Comparison of ENCODE assay signal across 8 cellular contexts in genomic region chr7:30771859-30772429, GRCh38. TPM values are rescaled to one million over a fixed set of nuclear protein-coding genes. Genes with fewer than 3 reads are reported as not detected.
DNase-seq lines count a peak whose midpoint lies in the region; FAIRE-seq and TF ChIP-seq lines count a peak whose summit lies in the region.

No MANE protein-coding gene starts in this region.

- intact Hi-C loops in testis (cut with DNase I; ENCODE audit: low total_unique reads) = no loop called here

- 1 to 2% methylated on average over 17 to 18 of the region's 18 CpGs for WGBS in testis, 2 donors

- CTCF ChIA-PET in AG04449 (lab: Yijun Ruan, JAX) = interaction anchor here (0.9 to 1.5 kb wide), 5 partner anchors 9 to 211 kb away, joined by 3 to 5 read pairs (median 4); no protein-coding TSS in a partner anchor

- no peaks in the 10 kb centered on the region for H3K9me3 ChIP-seq in testis

- peaks cover 27% of the 10 kb centered on the region for H3K4me1 ChIP-seq in testis

- H3K27ac ChIP-seq in testis = peak overlapping the region; percentile 49 to 80

- TF ChIP-seq POLR2A in testis (IDR thresholded peaks at IDR 0.05) = no peak

- DNase-seq in AG04449 (ENCODE audit: low read depth, low spot score) (no peak), GM12864 (ENCODE audit: low read depth) (no peak), astrocyte of the cerebellum (ENCODE audit: low read depth) (no peak), kidney tubule cell (ENCODE audit: low spot score) (peak; percentile 14), testis (no peak), urothelium cell line (ENCODE audit: low spot score) (no peak), D341Med (ENCODE audit: low spot score) (no peak)

- POLR2A ChIA-PET in AG04449 (lab: Yijun Ruan, JAX) = interaction anchor here (1.1 kb wide), 1 partner anchor 17 kb away, joined by 3 read pairs; no protein-coding TSS in a partner anchor

- in situ Hi-C loops in astrocyte of the cerebellum (cut with HindIII; ENCODE audit: low sequenced_read_pairs) = no loop called here

- no peaks in the 10 kb centered on the region for H3K27me3 ChIP-seq in testis

- H3K4me3 ChIP-seq in AG04449 (ENCODE audit: low read depth, low read length) (peak overlapping the region; percentile 74), GM12864 (ENCODE audit: low read depth, low read length) (peak overlapping the region; percentile 78), astrocyte of the cerebellum (ENCODE audit: low read depth, low read length) (peak overlapping the region; percentile 85), testis (peak overlapping the region; percentile 65 to 83)

- no peak for TF ChIP-seq CTCF in AG04449 (IDR thresholded peaks at IDR 0.05; ENCODE audit: insufficient read depth, low read length, missing control alignments)
- no peak for TF ChIP-seq CTCF in GM12864 (IDR thresholded peaks at IDR 0.05; ENCODE audit: low read depth, low read length, missing control alignments)
- TF ChIP-seq CTCF in astrocyte of the cerebellum (IDR thresholded peaks at IDR 0.05; ENCODE audit: low read depth, low read length, missing control alignments) = no peak
- no peak for TF ChIP-seq CTCF in testis (IDR thresholded peaks at IDR 0.05)

- FAIRE-seq in urothelium cell line (lab: Jason Lieb, UNC) = no peak

- TF ChIP-seq RAD21 in Ishikawa (IDR thresholded peaks at IDR 0.05; ENCODE audit: low read depth) = no peak

- no peaks in the 10 kb centered on the region for H3K36me3 ChIP-seq in testis (ENCODE audit: low read depth, missing control alignments)

- no peak for TF ChIP-seq EP300 in Ishikawa (IDR thresholded peaks at IDR 0.05; ENCODE audit: borderline replicate concordance)

TF ChIP-seq in Ishikawa, 13 proteins besides CTCF, POLR2A, EP300 and RAD21:
- TF ChIP-seq MAX (IDR thresholded peaks at IDR 0.05) = no peak
- no peak for TF ChIP-seq TEAD4 (IDR thresholded peaks at IDR 0.05)
- TF ChIP-seq CREB1 (IDR thresholded peaks at IDR 0.05; ENCODE audit: low read depth) = no peak
- TF ChIP-seq EGR1 (IDR thresholded peaks at IDR 0.05) = 0 out of 2 replicates have a peak, but pooled peaks have one; percentile 8
- TF ChIP-seq ZBTB7A (IDR thresholded peaks at IDR 0.05; ENCODE audit: low read depth) = no peak; the same call in 1 of the 2 replicates
- no peak for TF ChIP-seq NFIC (IDR thresholded peaks at IDR 0.05)
- no peak for TF ChIP-seq REST (IDR thresholded peaks at IDR 0.05; ENCODE audit: low read depth)
- no peak for TF ChIP-seq CEBPB (IDR thresholded peaks at IDR 0.05)
TF ChIP-seq in Ishikawa: peak in this region for 1.

RNA-seq across cellular contexts. Expression of gene MINDY4, which starts 0.7 kb away (rescaled TPM):
- 10 to 100 TPM; 47.6 to 51.7 TPM for total RNA-seq in testis
- polyA plus RNA-seq in testis (ENCODE audit: insufficient read depth, low read depth, low replicate concordance) = 25.3 TPM

RNA-seq across cellular contexts. Expression of gene INMT, which starts 20.0 kb away (rescaled TPM):
- 10 to 100 TPM; 41.2 to 68.4 TPM for total RNA-seq in testis
- 31.8 TPM for polyA plus RNA-seq in testis (ENCODE audit: insufficient read depth, low read depth, low replicate concordance)
